In the genomic region with DNA sequence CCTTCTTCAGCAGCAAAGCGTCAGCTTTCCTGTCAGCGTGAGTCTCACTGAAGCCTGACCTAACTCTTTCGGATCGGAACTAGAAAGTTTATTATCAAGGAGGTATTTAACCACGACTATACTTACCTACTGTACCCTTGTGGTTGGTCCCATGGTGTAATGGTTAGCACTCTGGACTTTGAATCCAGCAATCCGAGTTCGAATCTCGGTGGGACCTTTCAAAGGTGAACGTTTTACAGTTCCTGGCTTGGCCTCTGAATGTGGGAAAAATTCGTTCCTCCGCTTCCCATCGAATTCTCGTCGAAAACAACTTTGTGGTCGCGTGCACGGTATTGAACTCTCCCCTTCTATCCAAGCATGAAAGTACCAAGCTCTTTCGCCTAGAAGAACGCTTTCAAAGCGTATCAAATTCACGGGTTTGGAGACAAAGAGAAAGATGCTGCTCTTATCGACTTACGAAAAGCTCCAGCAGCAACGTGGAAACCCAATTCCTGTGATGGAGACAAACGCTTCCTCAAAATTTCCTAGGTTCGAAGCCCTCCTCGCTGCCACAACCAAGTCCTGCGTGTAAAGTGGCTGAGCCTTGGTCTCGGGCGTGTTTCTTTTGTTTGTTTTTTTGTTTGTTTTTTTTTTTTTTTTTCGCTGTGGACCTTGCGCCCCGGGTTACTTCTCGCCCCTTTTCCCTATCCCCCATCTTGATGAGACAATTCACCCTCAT, we compare ENCODE assay signal across 8 cellular contexts.
DNase-seq lines count a peak whose midpoint lies in the region; ATAC-seq and TF ChIP-seq lines count a peak whose summit lies in the region.

No MANE protein-coding gene starts in this region.

- no peak overlapping the region for H2BK120ac ChIP-seq in mesenchymal stem cell (ENCODE audit: low read depth, low read length)

- H3K9me3 Mint-ChIP-seq in natural killer cell treated with Interleukin-12 subunit alpha and Interleukin-12 subunit beta and Interleukin-15 and Interleukin-18, amount 100 ng/mL, for 72 hours, result no peaks in the 10 kb centered on the region
- peaks cover 0 to 3% of the 10 kb centered on the region in 2 donors for H3K9me3 Mint-ChIP-seq in natural killer cell

- peaks cover 0 to 19% of the 10 kb centered on the region in 2 experiments for H3K27me3 ChIP-seq in mesenchymal stem cell (ENCODE audit: control insufficient read depth in 1 of 2, insufficient read depth in 1 of 2, low read length in 2 of 2)
- no peaks in the 10 kb centered on the region for H3K27me3 ChIP-seq in vagina

- WGBS in mesenchymal stem cell, result 2% methylated on average over 28 of the region's 34 CpGs

- peaks cover 17 to 18% of the 10 kb centered on the region in 2 donors for H3K4me1 Mint-ChIP-seq in natural killer cell treated with Interleukin-12 subunit alpha and Interleukin-12 subunit beta and Interleukin-15 and Interleukin-18, amount 100 ng/mL, for 72 hours (ENCODE audit: low read depth in 2 of 2)
- peaks cover 16% of the 10 kb centered on the region in 2 donors for H3K4me1 Mint-ChIP-seq in natural killer cell

- no peak overlapping the region for H4K8ac ChIP-seq in mesenchymal stem cell (ENCODE audit: low read length)

- peaks cover 11% of the 10 kb centered on the region for H3K4me1 ChIP-seq in mesenchymal stem cell (ENCODE audit: control insufficient read depth, insufficient read depth, low read depth, low read length)
- H3K4me1 ChIP-seq in vagina, result peaks cover 19% of the 10 kb centered on the region

- H3K27ac Mint-ChIP-seq in natural killer cell treated with Interleukin-12 subunit alpha and Interleukin-12 subunit beta and Interleukin-15 and Interleukin-18, amount 100 ng/mL, for 72 hours, result peak overlapping the region in 1 of 2 donors; percentile 38
- no peak overlapping the region for H3K27ac Mint-ChIP-seq in natural killer cell

- no peak overlapping the region for H3K14ac ChIP-seq in mesenchymal stem cell (ENCODE audit: low read length in 2 of 2)

- no peak overlapping the region for H2BK5ac ChIP-seq in mesenchymal stem cell (ENCODE audit: low read depth, low read length, poor library complexity, severe bottlenecking)

- peak in 1 of 2 donors; percentile 76 for ATAC-seq in natural killer cell treated with Interleukin-12 subunit alpha and Interleukin-12 subunit beta and Interleukin-15 and Interleukin-18, amount 100 ng/mL, for 72 hours
- no peak for ATAC-seq in natural killer cell

- H3K36me3 ChIP-seq in mesenchymal stem cell (ENCODE audit: control insufficient read depth in 1 of 2, insufficient read depth in 2 of 2, low read depth in 1 of 2, low read length in 2 of 2), result no peaks in the 10 kb centered on the region
- H3K36me3 ChIP-seq in vagina, result no peaks in the 10 kb centered on the region

- no peak overlapping the region for H3K4ac ChIP-seq in mesenchymal stem cell (ENCODE audit: low read depth in 1 of 2, low read length in 2 of 2)

- peaks cover 28% of the 10 kb centered on the region for H3K36me3 Mint-ChIP-seq in natural killer cell treated with Interleukin-12 subunit alpha and Interleukin-12 subunit beta and Interleukin-15 and Interleukin-18, amount 100 ng/mL, for 72 hours
- peaks cover 25% of the 10 kb centered on the region for H3K36me3 Mint-ChIP-seq in natural killer cell

- H3K4me2 ChIP-seq in mesenchymal stem cell (ENCODE audit: low read length, poor library complexity, severe bottlenecking), result peak overlapping the region; percentile 38

- H3K18ac ChIP-seq in mesenchymal stem cell (ENCODE audit: low read depth in 1 of 2, low read length in 2 of 2), result no peak overlapping the region

- H3K23ac ChIP-seq in mesenchymal stem cell (ENCODE audit: low read length in 2 of 2), result no peak overlapping the region

- H2BK15ac ChIP-seq in mesenchymal stem cell (ENCODE audit: low read depth, poor library complexity, severe bottlenecking), result no peak overlapping the region

- no peak for TF ChIP-seq POLR2A in vagina (IDR thresholded peaks at IDR 0.05)

- H3K9ac ChIP-seq in mesenchymal stem cell (ENCODE audit: low read length), result no peak overlapping the region

- H2BK12ac ChIP-seq in mesenchymal stem cell (ENCODE audit: low read length in 2 of 2), result no peak overlapping the region

- no peak for DNase-seq in natural killer cell treated with Interleukin-12 subunit alpha and Interleukin-12 subunit beta and Interleukin-15 and Interleukin-18, amount 100 ng/mL, for 72 hours (ENCODE audit: low spot score)
- DNase-seq in natural killer cell (no peak), HK-2 (ENCODE audit: unreplicated experiment) (peak; percentile 84), RPMI7951 (ENCODE audit: low read depth) (peak; percentile 81), caudate nucleus (lab: John Stamatoyannopoulos, UW) (peak in 35 of 61 donors; percentile 5 to 82 (median 40)), mesenchymal stem cell (peak; percentile 92), vagina (ENCODE audit: extremely low spot score in 2 of 2) (no peak), NCI-H2196 treated with DMSO at 0.1 percent for 48 hours (lab: John Stamatoyannopoulos, UW; ENCODE audit: unreplicated experiment) (no peak)

- H3K9me3 ChIP-seq in mesenchymal stem cell (ENCODE audit: control insufficient read depth, low read length) (no peaks in the 10 kb centered on the region), vagina (no peaks in the 10 kb centered on the region)

- no peak overlapping the region for H3K27ac ChIP-seq in caudate nucleus (ENCODE audit: low read depth, low read length)
- H3K27ac ChIP-seq in mesenchymal stem cell (ENCODE audit: low read length, poor library complexity, severe bottlenecking), result no peak overlapping the region
- H3K27ac ChIP-seq in vagina, result peak overlapping the region; percentile 5

- peak overlapping the region; percentile 29 to 49 for H3K4me3 ChIP-seq in mesenchymal stem cell (ENCODE audit: insufficient read depth in 1 of 2, low read depth in 1 of 2, low read length in 2 of 2)
- H3K4me3 ChIP-seq in vagina, result peak overlapping the region; percentile 24 to 26

- intact Hi-C loops in natural killer cell (cut with micrococcal nuclease) (no loop called here), vagina (cut with DNase I) (no loop called here)

- peak overlapping the region; percentile 6 for H3K4me3 Mint-ChIP-seq in natural killer cell treated with Interleukin-12 subunit alpha and Interleukin-12 subunit beta and Interleukin-15 and Interleukin-18, amount 100 ng/mL, for 72 hours
- H3K4me3 Mint-ChIP-seq in natural killer cell, result no peak overlapping the region

- no peak for TF ChIP-seq CTCF in natural killer cell (IDR thresholded peaks at IDR 0.05)
- TF ChIP-seq CTCF in vagina (IDR thresholded peaks at IDR 0.05), result no peak

- no peak overlapping the region for H2AFZ ChIP-seq in mesenchymal stem cell (ENCODE audit: low read depth, low read length)

- H4K91ac ChIP-seq in mesenchymal stem cell (ENCODE audit: low read length), result no peak overlapping the region

- H3K79me1 ChIP-seq in mesenchymal stem cell (replicated peaks; ENCODE audit: low read length, poor library complexity, severe bottlenecking), result peaks cover 8% of the 10 kb centered on the region

- peaks cover 58 to 88% of the 10 kb centered on the region in 2 donors for H3K27me3 Mint-ChIP-seq in natural killer cell treated with Interleukin-12 subunit alpha and Interleukin-12 subunit beta and Interleukin-15 and Interleukin-18, amount 100 ng/mL, for 72 hours
- H3K27me3 Mint-ChIP-seq in natural killer cell (ENCODE audit: low read depth in 2 of 2), result peaks cover 58 to 89% of the 10 kb centered on the region in 2 donors

- H2AK5ac ChIP-seq in mesenchymal stem cell (ENCODE audit: low read length, severe bottlenecking), result no peak overlapping the region

Comparison
In these comparisons a context has a peak if more than half of its experiments do, and no peak if none do; other contexts are left out.
1. DNase-seq: peak in HK-2 (single experiment), RPMI7951 (single experiment), caudate nucleus (35 of 61) and mesenchymal stem cell (single experiment); none in natural killer cell treated with Interleukin-12 subunit alpha and Interleukin-12 subunit beta and Interleukin-15 and Interleukin-18, amount 100 ng/mL, for 72 hours (single experiment), natural killer cell (single experiment), vagina (0 of 2) and NCI-H2196 treated with DMSO at 0.1 percent for 48 hours (single experiment).